ENCODE assay signal across 1 cellular context in the genomic region with DNA sequence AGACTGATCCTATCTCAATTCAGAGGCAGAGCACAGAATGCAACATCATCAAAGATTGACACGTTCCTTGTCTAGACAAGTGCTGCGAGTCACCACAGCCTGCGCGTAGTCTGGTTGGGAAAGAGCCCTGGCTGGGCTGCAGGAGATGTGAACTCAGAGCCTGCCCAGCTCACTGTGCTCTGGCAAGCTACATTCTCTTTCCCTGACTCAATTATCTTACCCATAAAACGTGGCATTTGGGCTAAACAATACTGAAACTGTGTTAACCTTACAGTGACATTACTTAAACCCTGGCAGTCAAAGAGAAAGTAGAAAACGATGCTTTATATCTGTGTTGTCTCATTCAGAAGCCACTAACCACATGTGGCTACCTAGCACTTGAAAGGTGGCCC.
TF ChIP-seq lines count a peak whose summit lies in the region.

No MANE protein-coding gene starts in this region.

TF ChIP-seq in GM12878, 131 proteins besides CTCF, POLR2A, EP300 and RAD21 (continued from another document):
- TF ChIP-seq BHLHE40 (IDR thresholded peaks at IDR 0.05; ENCODE audit: borderline replicate concordance in 1 of 2, low read depth in 2 of 2, low read length in 1 of 2) (peak in 1 of 2 experiments; percentile 21; a peak in 1 of 4 replicates), MEF2B (IDR thresholded peaks at IDR 0.05; ENCODE audit: partially characterized antibody, poor library complexity, severe bottlenecking) (no peak), NR2F1 (conservative IDR thresholded peaks at IDR 0.05) (0 out of 2 replicates have a peak, but pooled peaks have one; percentile 20), ZNF24 (IDR thresholded peaks at IDR 0.05) (peak; percentile 48; the same call in 1 of the 2 replicates), BCL11A (IDR thresholded peaks at IDR 0.05; ENCODE audit: low read depth, low read length) (0 out of 2 replicates have a peak, but pooled peaks have one; percentile 43), PAX5 (IDR thresholded peaks at IDR 0.05; ENCODE audit: borderline replicate concordance, low read depth, low read length) (0 out of 2 replicates have a peak, but pooled peaks have one; percentile 41), JUNB (IDR thresholded peaks at IDR 0.05) (0 out of 2 replicates have a peak, but pooled peaks have one; percentile 19), MYB (IDR thresholded peaks at IDR 0.05; ENCODE audit: borderline replicate concordance, low read depth, low read length) (no peak)
- TF ChIP-seq, protein P1, sequence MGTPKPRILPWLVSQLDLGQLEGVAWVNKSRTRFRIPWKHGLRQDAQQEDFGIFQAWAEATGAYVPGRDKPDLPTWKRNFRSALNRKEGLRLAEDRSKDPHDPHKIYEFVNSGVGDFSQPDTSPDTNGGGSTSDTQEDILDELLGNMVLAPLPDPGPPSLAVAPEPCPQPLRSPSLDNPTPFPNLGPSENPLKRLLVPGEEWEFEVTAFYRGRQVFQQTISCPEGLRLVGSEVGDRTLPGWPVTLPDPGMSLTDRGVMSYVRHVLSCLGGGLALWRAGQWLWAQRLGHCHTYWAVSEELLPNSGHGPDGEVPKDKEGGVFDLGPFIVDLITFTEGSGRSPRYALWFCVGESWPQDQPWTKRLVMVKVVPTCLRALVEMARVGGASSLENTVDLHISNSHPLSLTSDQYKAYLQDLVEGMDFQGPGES (IDR thresholded peaks at IDR 0.05) = no peak
